ENCODE assay signal across 1 cellular context in the genomic region with DNA sequence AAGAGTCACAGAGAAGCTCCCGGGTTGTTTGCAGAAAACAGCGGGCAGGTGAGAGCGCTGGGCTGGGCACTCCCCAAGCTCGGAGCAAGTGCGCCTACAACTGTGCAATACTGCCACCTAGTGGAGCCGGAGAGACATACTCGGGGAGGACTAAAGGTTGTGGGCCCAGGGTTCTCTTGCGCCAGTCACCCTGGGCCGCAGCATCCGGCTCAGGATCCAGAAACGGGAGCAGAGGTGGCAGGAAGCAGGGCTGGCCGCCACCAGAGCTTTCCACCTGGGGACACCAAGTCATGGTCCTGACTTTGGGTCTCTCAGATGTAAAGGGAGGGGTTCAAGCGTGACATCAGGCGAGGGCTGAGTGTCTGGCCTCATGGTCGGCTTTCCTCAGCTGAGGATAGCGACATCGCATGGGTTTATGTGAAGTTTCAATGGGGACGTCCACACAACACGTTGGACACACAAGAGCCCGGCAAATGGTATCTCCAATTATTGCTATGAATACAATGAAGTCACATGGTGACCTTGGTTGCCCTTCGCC.
TF ChIP-seq lines count a peak whose summit lies in the region.

No MANE protein-coding gene starts in this region.

TF ChIP-seq in GM23338, 12 proteins besides CTCF, POLR2A, EP300 and RAD21 (continued from another document):
- TF ChIP-seq, protein P1, sequence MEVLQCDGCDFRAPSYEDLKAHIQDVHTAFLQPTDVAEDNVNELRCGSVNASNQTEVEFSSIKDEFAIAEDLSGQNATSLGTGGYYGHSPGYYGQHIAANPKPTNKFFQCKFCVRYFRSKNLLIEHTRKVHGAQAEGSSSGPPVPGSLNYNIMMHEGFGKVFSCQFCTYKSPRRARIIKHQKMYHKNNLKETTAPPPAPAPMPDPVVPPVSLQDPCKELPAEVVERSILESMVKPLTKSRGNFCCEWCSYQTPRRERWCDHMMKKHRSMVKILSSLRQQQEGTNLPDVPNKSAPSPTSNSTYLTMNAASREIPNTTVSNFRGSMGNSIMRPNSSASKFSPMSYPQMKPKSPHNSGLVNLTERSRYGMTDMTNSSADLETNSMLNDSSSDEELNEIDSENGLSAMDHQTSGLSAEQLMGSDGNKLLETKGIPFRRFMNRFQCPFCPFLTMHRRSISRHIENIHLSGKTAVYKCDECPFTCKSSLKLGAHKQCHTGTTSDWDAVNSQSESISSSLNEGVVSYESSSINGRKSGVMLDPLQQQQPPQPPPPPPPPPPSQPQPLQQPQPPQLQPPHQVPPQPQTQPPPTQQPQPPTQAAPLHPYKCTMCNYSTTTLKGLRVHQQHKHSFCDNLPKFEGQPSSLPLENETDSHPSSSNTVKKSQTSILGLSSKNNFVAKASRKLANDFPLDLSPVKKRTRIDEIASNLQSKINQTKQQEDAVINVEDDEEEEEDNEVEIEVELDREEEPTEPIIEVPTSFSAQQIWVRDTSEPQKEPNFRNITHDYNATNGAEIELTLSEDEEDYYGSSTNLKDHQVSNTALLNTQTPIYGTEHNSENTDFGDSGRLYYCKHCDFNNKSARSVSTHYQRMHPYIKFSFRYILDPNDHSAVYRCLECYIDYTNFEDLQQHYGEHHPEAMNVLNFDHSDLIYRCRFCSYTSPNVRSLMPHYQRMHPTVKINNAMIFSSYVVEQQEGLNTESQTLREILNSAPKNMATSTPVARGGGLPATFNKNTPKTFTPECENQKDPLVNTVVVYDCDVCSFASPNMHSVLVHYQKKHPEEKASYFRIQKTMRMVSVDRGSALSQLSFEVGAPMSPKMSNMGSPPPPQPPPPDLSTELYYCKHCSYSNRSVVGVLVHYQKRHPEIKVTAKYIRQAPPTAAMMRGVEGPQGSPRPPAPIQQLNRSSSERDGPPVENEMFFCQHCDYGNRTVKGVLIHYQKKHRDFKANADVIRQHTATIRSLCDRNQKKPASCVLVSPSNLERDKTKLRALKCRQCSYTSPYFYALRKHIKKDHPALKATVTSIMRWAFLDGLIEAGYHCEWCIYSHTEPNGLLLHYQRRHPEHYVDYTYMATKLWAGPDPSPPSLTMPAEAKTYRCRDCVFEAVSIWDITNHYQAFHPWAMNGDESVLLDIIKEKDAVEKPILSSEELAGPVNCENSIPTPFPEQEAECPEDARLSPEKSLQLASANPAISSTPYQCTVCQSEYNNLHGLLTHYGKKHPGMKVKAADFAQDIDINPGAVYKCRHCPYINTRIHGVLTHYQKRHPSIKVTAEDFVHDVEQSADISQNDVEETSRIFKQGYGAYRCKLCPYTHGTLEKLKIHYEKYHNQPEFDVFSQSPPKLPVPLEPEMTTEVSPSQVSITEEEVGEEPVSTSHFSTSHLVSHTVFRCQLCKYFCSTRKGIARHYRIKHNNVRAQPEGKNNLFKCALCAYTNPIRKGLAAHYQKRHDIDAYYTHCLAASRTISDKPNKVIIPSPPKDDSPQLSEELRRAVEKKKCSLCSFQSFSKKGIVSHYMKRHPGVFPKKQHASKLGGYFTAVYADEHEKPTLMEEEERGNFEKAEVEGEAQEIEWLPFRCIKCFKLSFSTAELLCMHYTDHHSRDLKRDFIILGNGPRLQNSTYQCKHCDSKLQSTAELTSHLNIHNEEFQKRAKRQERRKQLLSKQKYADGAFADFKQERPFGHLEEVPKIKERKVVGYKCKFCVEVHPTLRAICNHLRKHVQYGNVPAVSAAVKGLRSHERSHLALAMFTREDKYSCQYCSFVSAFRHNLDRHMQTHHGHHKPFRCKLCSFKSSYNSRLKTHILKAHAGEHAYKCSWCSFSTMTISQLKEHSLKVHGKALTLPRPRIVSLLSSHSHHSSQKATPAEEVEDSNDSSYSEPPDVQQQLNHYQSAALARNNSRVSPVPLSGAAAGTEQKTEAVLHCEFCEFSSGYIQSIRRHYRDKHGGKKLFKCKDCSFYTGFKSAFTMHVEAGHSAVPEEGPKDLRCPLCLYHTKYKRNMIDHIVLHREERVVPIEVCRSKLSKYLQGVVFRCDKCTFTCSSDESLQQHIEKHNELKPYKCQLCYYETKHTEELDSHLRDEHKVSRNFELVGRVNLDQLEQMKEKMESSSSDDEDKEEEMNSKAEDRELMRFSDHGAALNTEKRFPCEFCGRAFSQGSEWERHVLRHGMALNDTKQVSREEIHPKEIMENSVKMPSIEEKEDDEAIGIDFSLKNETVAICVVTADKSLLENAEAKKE (CRISPR knock-in tag; IDR thresholded peaks at IDR 0.05), result no peak
